8 cellular contexts compared by ENCODE assay signal in genomic region chr21:45001134-45002095, GRCh38.
DNase-seq lines count a peak whose midpoint lies in the region; ATAC-seq and TF ChIP-seq lines count a peak whose summit lies in the region.

No MANE protein-coding gene starts in this region.

- POLR2A ChIA-PET in GM10248 (lab: Yijun Ruan, JAX): no interaction called here

- no peaks in the 10 kb centered on the region for H3K36me3 ChIP-seq in neuronal stem cell (replicated peaks in 1 of 2; ENCODE audit: control insufficient read depth in 2 of 2, insufficient read depth in 2 of 2, low read length in 2 of 2)
- no peaks in the 10 kb centered on the region for H3K36me3 ChIP-seq in effector memory CD4-positive, alpha-beta T cell (ENCODE audit: control insufficient read depth, insufficient read depth, low read length)

- ATAC-seq in GM18907 (IDR thresholded peaks at IDR 0.05; ENCODE audit: unreplicated experiment) (no peak), GM18498 (IDR thresholded peaks at IDR 0.05; ENCODE audit: unreplicated experiment) (no peak)

- no peak overlapping the region for H3K4me2 ChIP-seq in neuronal stem cell (ENCODE audit: insufficient read depth, low read length, poor library complexity, severe bottlenecking)

- WGBS in neuronal stem cell (ENCODE audit: extremely low coverage in 2 of 2, insufficient read length in 2 of 2, insufficient replicate concordance in 1 of 2), 2 donors: no CpG with 5 or more reads among the region's 46 CpGs

- peak overlapping the region; percentile 94 for H2BK12ac ChIP-seq in neuronal stem cell (ENCODE audit: low read length)

- H2BK15ac ChIP-seq in neuronal stem cell (ENCODE audit: low read length): peak overlapping the region; percentile 89

- no peak overlapping the region for H3K4me3 ChIP-seq in neuronal stem cell (ENCODE audit: low read length in 2 of 2)
- H3K4me3 ChIP-seq in effector memory CD4-positive, alpha-beta T cell (ENCODE audit: insufficient read depth, low read depth, low read length, poor library complexity, severe bottlenecking): no peak overlapping the region

- H3K9me3 ChIP-seq in neuronal stem cell (replicated peaks in 1 of 2; ENCODE audit: control insufficient read depth in 2 of 2, insufficient read depth in 1 of 2, low read depth in 1 of 2, low read length in 2 of 2): peaks cover 3 to 5% of the 10 kb centered on the region in 2 donors
- H3K9me3 ChIP-seq in effector memory CD4-positive, alpha-beta T cell (ENCODE audit: control insufficient read depth, low read length): no peaks in the 10 kb centered on the region

- peak overlapping the region; percentile 98 for H2AK5ac ChIP-seq in neuronal stem cell (ENCODE audit: low read depth, low read length)

- CTCF ChIA-PET in GM10248 (lab: Yijun Ruan, JAX): no interaction called here

- peak; percentile 91 for DNase-seq in AG20443 (ENCODE audit: low spot score)
- peak; percentile 70 for DNase-seq in LHCN-M2 (ENCODE audit: low read depth)
- peak; percentile 24 for DNase-seq in epithelial cell of prostate (ENCODE audit: low read depth, low spot score)
- no peak for DNase-seq in neuronal stem cell (ENCODE audit: low spot score)
- no peak for DNase-seq in effector memory CD4-positive, alpha-beta T cell
- no peak for DNase-seq in GM10248 (ENCODE audit: extremely low spot score)

- peak overlapping the region; percentile 80 for H3K23ac ChIP-seq in neuronal stem cell (ENCODE audit: low read depth, low read length, poor library complexity)

- H3K79me1 ChIP-seq in neuronal stem cell (ENCODE audit: low read depth, low read length): no peaks in the 10 kb centered on the region

- peak overlapping the region; percentile 82 for H3K14ac ChIP-seq in neuronal stem cell (ENCODE audit: low read length)

- H3K9ac ChIP-seq in neuronal stem cell (ENCODE audit: low read depth, low read length, poor library complexity): peak overlapping the region; percentile 77

- H3K4me1 ChIP-seq in neuronal stem cell (ENCODE audit: control insufficient read depth in 2 of 2, insufficient read depth in 1 of 2, low read depth in 1 of 2, low read length in 2 of 2): peaks cover 10 to 14% of the 10 kb centered on the region in 2 donors
- no peaks in the 10 kb centered on the region for H3K4me1 ChIP-seq in effector memory CD4-positive, alpha-beta T cell (ENCODE audit: control insufficient read depth, insufficient read depth, low read length, poor library complexity, severe bottlenecking)

- peak overlapping the region; percentile 85 for H3K18ac ChIP-seq in neuronal stem cell (ENCODE audit: low read length)

- no peak overlapping the region for H4K91ac ChIP-seq in neuronal stem cell (ENCODE audit: low read depth, low read length, poor library complexity)

- H2BK5ac ChIP-seq in neuronal stem cell (ENCODE audit: low read length): no peak overlapping the region

- peak overlapping the region; percentile 66 for H3K4ac ChIP-seq in neuronal stem cell (ENCODE audit: low read length)

- H3K27ac ChIP-seq in epithelial cell of prostate (no peak overlapping the region), neuronal stem cell (replicated peaks; ENCODE audit: low read length) (no peak overlapping the region)
- H3K27ac ChIP-seq in effector memory CD4-positive, alpha-beta T cell (ENCODE audit: insufficient read depth, low read length, poor library complexity, severe bottlenecking): no peak overlapping the region

- H2BK120ac ChIP-seq in neuronal stem cell (ENCODE audit: low read depth, low read length): no peak overlapping the region

- H3K27me3 ChIP-seq in neuronal stem cell (ENCODE audit: control insufficient read depth in 3 of 3, insufficient read depth in 3 of 3, low read depth in 1 of 3, low read length in 3 of 3): peaks cover 0 to 26% (median 0%) of the 10 kb centered on the region in 3 experiments
- H3K27me3 ChIP-seq in effector memory CD4-positive, alpha-beta T cell (replicated peaks; ENCODE audit: control insufficient read depth, insufficient read depth, low read length, poor library complexity, severe bottlenecking): no peaks in the 10 kb centered on the region

- no peak overlapping the region for H2AFZ ChIP-seq in neuronal stem cell (ENCODE audit: low read length)

- no peak overlapping the region for H4K8ac ChIP-seq in neuronal stem cell (ENCODE audit: low read depth, low read length)

- no peak for TF ChIP-seq CTCF in GM10248 (IDR thresholded peaks at IDR 0.05; ENCODE audit: control extremely low read depth, extremely low read depth, low read depth, missing control alignments)

Comparison
In these comparisons a context has a peak if more than half of its experiments do, and no peak if none do; other contexts are left out.
1. DNase-seq: peak in AG20443 (single experiment), LHCN-M2 (single experiment) and epithelial cell of prostate (single experiment); none in neuronal stem cell (single experiment), effector memory CD4-positive, alpha-beta T cell (0 of 3) and GM10248 (single experiment).